Comparison of ENCODE assay signal across 20 cellular contexts in the genomic region with DNA sequence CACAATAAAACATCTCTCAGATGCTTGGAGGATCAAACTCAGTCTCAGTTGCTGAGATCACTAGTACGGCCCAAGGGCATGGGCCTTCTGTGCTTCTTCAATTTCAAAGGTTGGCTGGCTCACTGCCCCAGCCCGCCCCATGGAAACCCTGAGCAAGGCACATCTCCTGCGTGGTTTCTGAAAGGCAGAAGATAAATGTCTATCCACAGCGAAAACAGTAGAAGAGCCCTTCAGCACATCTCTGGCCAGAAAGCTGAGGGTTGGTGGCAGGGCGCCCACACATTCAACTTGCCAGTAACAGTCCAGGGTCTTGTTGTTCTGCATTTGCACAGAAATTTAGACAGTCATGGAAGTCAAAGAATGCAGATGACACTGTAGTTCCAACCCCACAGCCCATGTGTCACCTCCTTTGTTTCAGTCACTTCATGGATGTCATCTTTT. TPM values are rescaled to one million over a fixed set of nuclear protein-coding genes. Genes with fewer than 3 reads are reported as not detected.
DNase-seq lines count a peak whose midpoint lies in the region; TF ChIP-seq lines count a peak whose summit lies in the region.
"Had no signal": no experiment of that assay in that cellular context is flagged by ENCODE, and none has a peak within 500 bp of the region (broad histone marks: within the 10 kb centered on the region; RNA-seq: fewer than 3 reads in every experiment).

No MANE protein-coding gene starts in this region.

- H3K27ac Mint-ChIP-seq in CD14-positive monocyte = no peak overlapping the region
- H3K27ac Mint-ChIP-seq: memory B cell, WTC11 had no signal

- H3K9me3 ChIP-seq in SU-DHL-6 (ENCODE audit: insufficient read depth, low read length) (no peaks in the 10 kb centered on the region), suprapubic skin (no peaks in the 10 kb centered on the region)
- H3K9me3 ChIP-seq: heart left ventricle, MG63, Peyer's patch, tibial nerve had no signal

- no peaks in the 10 kb centered on the region for H3K9me2 ChIP-seq in SU-DHL-6 (replicated peaks; ENCODE audit: insufficient read depth, low read length)

- intact Hi-C loops in CD14-positive monocyte (cut with micrococcal nuclease) = loop anchor here in 1 of 2 donors (10.0 kb wide), 1 partner anchor 47 kb away; no protein-coding TSS in a partner anchor

- TF ChIP-seq CTCF in SU-DHL-6 (IDR thresholded peaks at IDR 0.05; ENCODE audit: insufficient read depth, low read length, poor library complexity, severe bottlenecking) = no peak
- TF ChIP-seq CTCF in suprapubic skin (IDR thresholded peaks at IDR 0.05) = no peak
- no peak for TF ChIP-seq CTCF in CD14-positive monocyte (IDR thresholded peaks at IDR 0.05)

- H3K4me1 Mint-ChIP-seq in CD14-positive monocyte = peaks cover 3% of the 10 kb centered on the region

- no peaks in the 10 kb centered on the region for H3K27me3 ChIP-seq in SU-DHL-6 (ENCODE audit: low read length)
- H3K27me3 ChIP-seq in suprapubic skin = no peaks in the 10 kb centered on the region
- H3K27me3 ChIP-seq: heart left ventricle, MG63, Peyer's patch, tibial nerve had no signal

- no peak overlapping the region for H3K4me3 Mint-ChIP-seq in CD14-positive monocyte
- H3K4me3 Mint-ChIP-seq: memory B cell, WTC11 had no signal

- peak overlapping the region; percentile 52 for H3K9ac ChIP-seq in SU-DHL-6 (ENCODE audit: low read length)

- DNase-seq in NCI-H345 (lab: John Stamatoyannopoulos, UW) (peak; percentile 2), NCI-H345 treated with DMSO at 0.1 percent for 48 hours (lab: John Stamatoyannopoulos, UW; ENCODE audit: unreplicated experiment) (no peak), medulla oblongata (ENCODE audit: extremely low spot score) (peak; percentile 51), suprapubic skin (ENCODE audit: low spot score in 2 of 2) (peak in 1 of 2 donors; percentile 74), T1000 (lab: John Stamatoyannopoulos, UW) (no peak), CD14-positive monocyte (ENCODE audit: low spot score) (no peak), COLO668 (lab: John Stamatoyannopoulos, UW; ENCODE audit: unreplicated experiment) (no peak)
- DNase-seq: 8988T; activated naive CD4-positive, alpha-beta T cell; heart left ventricle; MG63; NCI-H187; Peyer's patch; T-helper 1 cell had no signal

- H3K4me2 ChIP-seq in SU-DHL-6 (ENCODE audit: low read depth, low read length, poor library complexity, severe bottlenecking) = peak overlapping the region; percentile 77

- H3K79me2 ChIP-seq in SU-DHL-6 (ENCODE audit: insufficient read depth, low read length) = no peaks in the 10 kb centered on the region; the same call in 1 of the 2 replicates

- peaks cover 1 to 4% (median 3%) of the 10 kb centered on the region in 3 donors for H3K27me3 Mint-ChIP-seq in CD14-positive monocyte (ENCODE audit: low read depth in 3 of 3)
- H3K27me3 Mint-ChIP-seq: memory B cell had no signal

- H2AFZ ChIP-seq in SU-DHL-6 (ENCODE audit: low read depth, low read length, severe bottlenecking) = peak overlapping the region; percentile 10

- peak overlapping the region; percentile 13 for H3K4me3 ChIP-seq in SU-DHL-6 (ENCODE audit: insufficient read depth, low read length, poor library complexity, severe bottlenecking)
- no peak overlapping the region for H3K4me3 ChIP-seq in suprapubic skin
- H3K4me3 ChIP-seq: coronary artery, heart left ventricle, MG63, Peyer's patch, tibial nerve had no signal

- no peak for TF ChIP-seq EP300 in suprapubic skin (IDR thresholded peaks at IDR 0.05)

- H3K36me3 ChIP-seq in SU-DHL-6 (ENCODE audit: low read length) (no peaks in the 10 kb centered on the region), suprapubic skin (no peaks in the 10 kb centered on the region)
- H3K36me3 ChIP-seq: heart left ventricle, MG63, Peyer's patch, tibial nerve had no signal

- H4K20me1 ChIP-seq in SU-DHL-6 (ENCODE audit: low read depth, low read length) = no peaks in the 10 kb centered on the region

- no peak for TF ChIP-seq POLR2A in suprapubic skin (IDR thresholded peaks at IDR 0.05)

- 36% methylated on average over 5 of the region's 5 CpGs for WGBS in suprapubic skin

- H3K4me1 ChIP-seq in suprapubic skin = peaks cover 5% of the 10 kb centered on the region
- H3K4me1 ChIP-seq: tibial nerve had no signal

- peaks cover 66% of the 10 kb centered on the region for H3F3A ChIP-seq in SU-DHL-6 (ENCODE audit: insufficient read depth)

- H3K27ac ChIP-seq in SU-DHL-6 (ENCODE audit: low read depth, low read length) = peak overlapping the region; percentile 96
- H3K27ac ChIP-seq in suprapubic skin = peak overlapping the region; percentile 34
- H3K27ac ChIP-seq: C4-2B had no signal

- H3K36me3 Mint-ChIP-seq in CD14-positive monocyte = no peaks in the 10 kb centered on the region
- H3K36me3 Mint-ChIP-seq: memory B cell, WTC11 had no signal

- peaks cover 0 to 1% (median 0%) of the 10 kb centered on the region in 7 donors for H3K9me3 Mint-ChIP-seq in CD14-positive monocyte
- H3K9me3 Mint-ChIP-seq: memory B cell, WTC11 had no signal

RNA-seq across cellular contexts. Expression of gene KATNAL1, which starts 24.0 kb away (rescaled TPM):
- total RNA-seq in suprapubic skin = 1 to 10 TPM; 5.9 to 9.4 (median 7.5) TPM
- polyA plus RNA-seq in CD14-positive monocyte = 1 to 10 TPM; 1.0 to 1.2 TPM

Comparison
In these comparisons a context has a peak if more than half of its experiments do, and no peak if none do; other contexts are left out.
1. DNase-seq: peak in NCI-H345 (single experiment) and medulla oblongata (single experiment); none in NCI-H345 treated with DMSO at 0.1 percent for 48 hours (single experiment), T1000 (single experiment), CD14-positive monocyte (single experiment) and COLO668 (single experiment).